In the genomic region with DNA sequence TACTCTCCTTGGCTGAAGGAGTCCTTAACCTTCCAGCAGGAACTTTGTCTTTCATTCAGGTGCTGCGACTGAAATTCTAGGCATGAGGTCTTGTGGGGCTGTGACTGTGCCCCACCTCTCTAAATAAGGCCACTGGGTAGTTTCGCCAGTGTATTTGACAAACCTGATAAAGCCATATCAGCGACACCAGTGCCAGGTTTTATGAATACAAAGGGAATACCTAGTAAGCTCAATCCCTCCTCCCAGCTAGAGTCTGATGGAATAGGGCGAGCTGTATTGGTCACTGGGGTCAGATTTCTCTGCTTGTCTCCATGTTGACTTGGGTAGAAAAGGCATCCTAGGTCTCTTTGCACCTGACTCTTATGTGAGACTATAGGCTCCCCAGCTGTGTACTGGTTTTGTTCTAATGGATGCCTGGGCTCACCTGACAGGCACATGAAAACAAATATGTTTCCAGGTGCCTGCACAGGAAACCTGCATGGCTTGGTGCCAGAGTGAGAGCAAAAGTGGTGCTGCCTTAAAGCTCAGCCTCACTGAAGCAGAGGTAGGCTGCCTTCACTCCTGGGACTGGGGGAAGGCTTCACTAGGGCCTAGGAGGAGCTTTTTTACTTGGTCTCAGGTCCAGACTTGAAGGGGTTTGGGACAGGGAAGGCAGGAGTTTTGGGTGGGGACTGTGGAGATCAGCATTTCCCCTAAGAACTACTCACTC, we compare ENCODE assay signal across 10 cellular contexts. TPM values are rescaled to one million over a fixed set of nuclear protein-coding genes. Genes with fewer than 3 reads are reported as not detected.
DNase-seq lines count a peak whose midpoint lies in the region; ATAC-seq and TF ChIP-seq lines count a peak whose summit lies in the region.
"Had no signal": no experiment of that assay in that cellular context is flagged by ENCODE, and none has a peak within 500 bp of the region (broad histone marks: within the 10 kb centered on the region; RNA-seq: fewer than 3 reads in every experiment).

No MANE protein-coding gene starts in this region.

- peaks cover 4% of the 10 kb centered on the region for H4K20me1 ChIP-seq in mammary epithelial cell (ENCODE audit: insufficient read depth, low read length)

- intact Hi-C loops in mammary epithelial cell (cut with micrococcal nuclease): no loop called here
- intact Hi-C loops in activated CD4-positive, alpha-beta T cell treated with anti-CD3 and anti-CD28 coated beads, Interleukin-2, amount 10 ng/mL, durations not matched to agents 24 days and 14 days (cut with micrococcal nuclease): loop anchor here (2.0 kb wide), 1 partner anchor 16 kb away; no protein-coding TSS in a partner anchor
- intact Hi-C loops in transverse colon (cut with DNase I; ENCODE audit: low total_unique reads): no loop called here
- intact Hi-C loops in head of caudate nucleus (cut with DNase I): no loop called here

- H3K4me3 ChIP-seq in mammary epithelial cell (replicated peaks in 1 of 3; ENCODE audit: insufficient read depth in 1 of 3, low read depth in 2 of 3, low read length in 3 of 3) (no peak overlapping the region), right atrium auricular region (no peak overlapping the region), transverse colon (no peak overlapping the region)
- H3K4me3 ChIP-seq: skin epidermis had no signal

- peaks cover 72% of the 10 kb centered on the region for H3K79me2 ChIP-seq in mammary epithelial cell (ENCODE audit: insufficient read depth, low read length)

- H3K27me3 Mint-ChIP-seq in activated CD4-positive, alpha-beta T cell treated with anti-CD3 and anti-CD28 coated beads, Interleukin-2, amount 10 ng/mL, durations not matched to agents 24 days and 14 days: no peaks in the 10 kb centered on the region

- H3K9me3 ChIP-seq in mammary epithelial cell (replicated peaks; ENCODE audit: insufficient read depth, low read length) (no peaks in the 10 kb centered on the region), right atrium auricular region (no peaks in the 10 kb centered on the region), transverse colon (no peaks in the 10 kb centered on the region)

- H3K4me1 Mint-ChIP-seq in activated CD4-positive, alpha-beta T cell treated with anti-CD3 and anti-CD28 coated beads, Interleukin-2, amount 10 ng/mL, durations not matched to agents 24 days and 14 days: peaks cover 80% of the 10 kb centered on the region

- H3K4me2 ChIP-seq in mammary epithelial cell (ENCODE audit: insufficient read depth, low read depth, low read length): no peak overlapping the region

- H3K4me1 ChIP-seq in mammary epithelial cell (ENCODE audit: insufficient read depth, low read length): peaks cover 19% of the 10 kb centered on the region
- H3K4me1 ChIP-seq in right atrium auricular region: peaks cover 0 to 73% of the 10 kb centered on the region in 2 donors
- H3K4me1 ChIP-seq in transverse colon: peaks cover 6 to 61% (median 24%) of the 10 kb centered on the region in 4 donors

- no peaks in the 10 kb centered on the region for H3K9me3 Mint-ChIP-seq in activated CD4-positive, alpha-beta T cell treated with anti-CD3 and anti-CD28 coated beads, Interleukin-2, amount 10 ng/mL, durations not matched to agents 24 days and 14 days

- dilution Hi-C loops in mammary epithelial cell (cut with HindIII; ENCODE audit: low sequenced_read_pairs): no loop called here

- H3K27ac ChIP-seq in mammary epithelial cell (ENCODE audit: insufficient read depth, low read depth, low read length) (no peak overlapping the region), right atrium auricular region (peak overlapping the region; percentile 9 to 35), transverse colon (peak overlapping the region; percentile 4 to 64 (median 60))

- peaks cover 5% of the 10 kb centered on the region for H3K36me3 ChIP-seq in mammary epithelial cell (ENCODE audit: insufficient read depth, low read length)
- H3K36me3 ChIP-seq in right atrium auricular region: peaks cover 33% of the 10 kb centered on the region
- H3K36me3 ChIP-seq in transverse colon: no peaks in the 10 kb centered on the region

- H3K27me3 ChIP-seq in mammary epithelial cell (ENCODE audit: insufficient read depth, low read length) (no peaks in the 10 kb centered on the region), right atrium auricular region (no peaks in the 10 kb centered on the region), transverse colon (no peaks in the 10 kb centered on the region)

- no peak for ATAC-seq in GM19395 (IDR thresholded peaks at IDR 0.05; ENCODE audit: unreplicated experiment)

- TF ChIP-seq EP300 in transverse colon (IDR thresholded peaks at IDR 0.05; ENCODE audit: low read depth): no peak

- no peak overlapping the region for H3K9ac ChIP-seq in mammary epithelial cell (ENCODE audit: insufficient read depth, low read length)

- no peak for TF ChIP-seq POLR2A in transverse colon (IDR thresholded peaks at IDR 0.05)

- H2AFZ ChIP-seq in mammary epithelial cell (ENCODE audit: low read depth, low read length): no peak overlapping the region

- 98% methylated on average over 4 of the region's 4 CpGs for WGBS in mammary epithelial cell (ENCODE audit: low coverage, missing lambda C conversion rate)
- 28 to 62% methylated on average over 4 of the region's 4 CpGs for WGBS in transverse colon (ENCODE audit: low coverage in 1 of 2), 2 donors

- CTCF ChIA-PET in mammary epithelial cell (lab: Charles Lee; ENCODE audit: low non-redundant PET): no interaction called here

- no TSS peak for BruUV-seq in mammary epithelial cell (replicated peaks; lab: Mats Ljungman, UMichigan)

- peaks cover 68% of the 10 kb centered on the region for H3K36me3 Mint-ChIP-seq in activated CD4-positive, alpha-beta T cell treated with anti-CD3 and anti-CD28 coated beads, Interleukin-2, amount 10 ng/mL, durations not matched to agents 24 days and 14 days (ENCODE audit: low read depth)

- peak overlapping the region; percentile 92 for H3K27ac Mint-ChIP-seq in activated CD4-positive, alpha-beta T cell treated with anti-CD3 and anti-CD28 coated beads, Interleukin-2, amount 10 ng/mL, durations not matched to agents 24 days and 14 days

- in situ Hi-C loops in T47D (cut with HindIII; ENCODE audit: low pct_unique_long_range_greater_than_20kb, low sequenced_read_pairs): no loop called here
- in situ Hi-C loops in mammary epithelial cell (cut with MboI; ENCODE audit: low sequenced_read_pairs in 2 of 2): loop anchor here in 1 of 2 donors (25.0 kb wide), 1 partner anchor 215 kb away; no protein-coding TSS in a partner anchor
- in situ Hi-C loops in transverse colon (cut with MboI; ENCODE audit: low pct_ligation_motif_present in 1 of 4, low pct_unique_long_range_greater_than_20kb in 1 of 4, low sequenced_read_pairs in 3 of 4): no loop called here

- peak; percentile 21 to 49 for DNase-seq in T47D (ENCODE audit: low read depth in 1 of 2, low spot score in 1 of 2)
- DNase-seq in mammary epithelial cell: no peak
- peak; percentile 80 for DNase-seq in activated CD4-positive, alpha-beta T cell treated with anti-CD3 and anti-CD28 coated beads, Interleukin-2, amount 10 ng/mL, durations not matched to agents 24 days and 14 days
- DNase-seq in right atrium auricular region (ENCODE audit: low spot score): no peak
- DNase-seq in transverse colon: peak; percentile 55
- DNase-seq in head of caudate nucleus: no peak
- DNase-seq in NK-92 treated with Interleukin-12 subunit alpha and Interleukin-12 subunit beta, amount 100 ng/mL, for 24 hours (lab: John Stamatoyannopoulos, UW): no peak
- DNase-seq: AML-193 had no signal

- TF ChIP-seq CTCF in mammary epithelial cell (conservative IDR thresholded peaks at IDR 0.05 in 1 of 2, IDR thresholded peaks at IDR 0.05 in 1 of 2; ENCODE audit: extremely low read depth in 1 of 2, insufficient read depth in 1 of 2, low read depth in 1 of 2, low read length in 2 of 2) (no peak), right atrium auricular region (IDR thresholded peaks at IDR 0.05) (no peak), transverse colon (IDR thresholded peaks at IDR 0.05) (no peak)

- H3K4me3 Mint-ChIP-seq in activated CD4-positive, alpha-beta T cell treated with anti-CD3 and anti-CD28 coated beads, Interleukin-2, amount 10 ng/mL, durations not matched to agents 24 days and 14 days: peak overlapping the region; percentile 82

RNA-seq across cellular contexts. Expression of gene SLC7A6, which starts 8.3 kb away (rescaled TPM):
- total RNA-seq in mammary epithelial cell: 10 to 100 TPM; 27.0 to 37.1 TPM
- polyA plus RNA-seq in mammary epithelial cell: 19.3 TPM
- 35.1 TPM for polyA minus RNA-seq in mammary epithelial cell
- total RNA-seq in activated CD4-positive, alpha-beta T cell treated with anti-CD3 and anti-CD28 coated beads, Interleukin-2, amount 10 ng/mL, durations not matched to agents 24 days and 14 days: 103 and 106 TPM in 2 replicates
- total RNA-seq in right atrium auricular region: 10 to 100 TPM; 28.9 to 51.0 TPM
- 100 to 1,000 TPM in 1 of 4 donors, 10 to 100 TPM in 3; 20.6 to 145 (median 31.4) TPM for total RNA-seq in transverse colon

RNA-seq across cellular contexts. Expression of gene PLA2G15, which starts 27.5 kb away (rescaled TPM):
- total RNA-seq in mammary epithelial cell: 10 to 100 TPM; 12.4 to 19.8 TPM
- 15.6 TPM for polyA plus RNA-seq in mammary epithelial cell
- 14.3 TPM for polyA minus RNA-seq in mammary epithelial cell
- total RNA-seq in activated CD4-positive, alpha-beta T cell treated with anti-CD3 and anti-CD28 coated beads, Interleukin-2, amount 10 ng/mL, durations not matched to agents 24 days and 14 days: 7.2 and 8.4 TPM in 2 replicates
- 10 to 100 TPM; 28.3 to 29.1 TPM for total RNA-seq in right atrium auricular region
- total RNA-seq in transverse colon: 10 to 100 TPM in 3 of 4 donors, 1 to 10 TPM in 1; 9.6 to 18.2 (median 15.0) TPM

RNA-seq across cellular contexts. Expression of gene ESRP2, which starts 36.7 kb away (rescaled TPM):
- total RNA-seq in mammary epithelial cell (10 to 100 TPM; 24.3 to 47.7 TPM), right atrium auricular region (1 to 10 TPM in 1 of 2 donors, under 1 TPM in 1; 0.59 to 1.2 TPM), transverse colon (10 to 100 TPM; 61.3 to 87.5 (median 77.2) TPM)
- 35.4 TPM for polyA plus RNA-seq in mammary epithelial cell
- 41.2 TPM for polyA minus RNA-seq in mammary epithelial cell
- 0.07 and 0.09 TPM in 2 replicates for total RNA-seq in activated CD4-positive, alpha-beta T cell treated with anti-CD3 and anti-CD28 coated beads, Interleukin-2, amount 10 ng/mL, durations not matched to agents 24 days and 14 days

RNA-seq across cellular contexts. Expression of gene SLC7A6OS, which starts 38.1 kb away (rescaled TPM):
- total RNA-seq in mammary epithelial cell (10 to 100 TPM; 11.5 to 15.6 TPM), right atrium auricular region (1 to 10 TPM; 6.8 to 8.6 TPM), transverse colon (10 to 100 TPM in 3 of 4 donors, 1 to 10 TPM in 1; 7.8 to 49.0 (median 15.3) TPM)
- polyA plus RNA-seq in mammary epithelial cell: 6.5 TPM
- 3.9 TPM for polyA minus RNA-seq in mammary epithelial cell
- total RNA-seq in activated CD4-positive, alpha-beta T cell treated with anti-CD3 and anti-CD28 coated beads, Interleukin-2, amount 10 ng/mL, durations not matched to agents 24 days and 14 days: 22.3 and 27.1 TPM in 2 replicates

RNA-seq across cellular contexts. Expression of gene PRMT7, which starts 38.2 kb away (rescaled TPM):
- total RNA-seq in mammary epithelial cell: 10 to 100 TPM; 31.9 to 38.3 TPM
- 35.5 TPM for polyA plus RNA-seq in mammary epithelial cell
- 14.6 TPM for polyA minus RNA-seq in mammary epithelial cell
- total RNA-seq in activated CD4-positive, alpha-beta T cell treated with anti-CD3 and anti-CD28 coated beads, Interleukin-2, amount 10 ng/mL, durations not matched to agents 24 days and 14 days: 69.7 and 72.2 TPM in 2 replicates
- total RNA-seq in right atrium auricular region: 10 to 100 TPM; 24.5 to 35.7 TPM
- total RNA-seq in transverse colon: 100 to 1,000 TPM in 1 of 4 donors, 10 to 100 TPM in 3; 20.6 to 115 (median 38.5) TPM

Comparison
In these comparisons a context has a peak if more than half of its experiments do, and no peak if none do; other contexts are left out.
1. DNase-seq: peak in T47D (2 of 2), activated CD4-positive, alpha-beta T cell treated with anti-CD3 and anti-CD28 coated beads, Interleukin-2, amount 10 ng/mL, durations not matched to agents 24 days and 14 days (single experiment) and transverse colon (single experiment); none in mammary epithelial cell (single experiment), right atrium auricular region (single experiment), head of caudate nucleus (0 of 42) and NK-92 treated with Interleukin-12 subunit alpha and Interleukin-12 subunit beta, amount 100 ng/mL, for 24 hours (single experiment).
2. RNA of gene ESRP2, which starts 36.7 kb away (total RNA-seq): 61.3 to 87.5 TPM in transverse colon and 24.3 to 47.7 TPM in mammary epithelial cell; 0.59 to 1.2 TPM in right atrium auricular region and 0.07 to 0.09 TPM in activated CD4-positive, alpha-beta T cell treated with anti-CD3 and anti-CD28 coated beads, Interleukin-2, amount 10 ng/mL, durations not matched to agents 24 days and 14 days; every median in the first group is over 10 times any median in the second.